In genomic region chr1:85277027-85277625, GRCh38 we compare ENCODE assay signal across 8 cellular contexts. TPM values are rescaled to one million over a fixed set of nuclear protein-coding genes. Genes with fewer than 3 reads are reported as not detected.
DNase-seq lines count a peak whose midpoint lies in the region; ATAC-seq and TF ChIP-seq lines count a peak whose summit lies in the region.

No MANE protein-coding gene starts in this region.

- H3K27ac Mint-ChIP-seq in HFFc6 = peak overlapping the region; percentile 94
- H3K27ac Mint-ChIP-seq in activated T-helper 1 cell treated with anti-CD3 and anti-CD28 coated beads, Interleukin-12 subunit alpha, Interleukin-12 subunit beta, Interleukin-2, Interleukin-4 antibody, amounts not matched to agents 30 ng/mL and 10 ng/mL and 1 ng/mL, durations not matched to agents 14 hours and 24 hours and 36 hours = peak overlapping the region; percentile 87

- H3K27me3 ChIP-seq in iPS DF 6.9 (ENCODE audit: control insufficient read depth, insufficient read depth, low read length) (no peaks in the 10 kb centered on the region), smooth muscle cell (ENCODE audit: low read depth) (no peaks in the 10 kb centered on the region)

- H3K4me1 ChIP-seq in iPS DF 6.9 (ENCODE audit: control insufficient read depth, insufficient read depth, low read length) (peaks cover 3% of the 10 kb centered on the region; the same call in 1 of the 2 replicates), smooth muscle cell (ENCODE audit: low read depth) (peaks cover 15% of the 10 kb centered on the region)

- H3K27me3 Mint-ChIP-seq in HFFc6 (ENCODE audit: insufficient read depth) = no peaks in the 10 kb centered on the region; the same call in 1 of the 2 replicates
- H3K27me3 Mint-ChIP-seq in activated T-helper 1 cell treated with anti-CD3 and anti-CD28 coated beads, Interleukin-12 subunit alpha, Interleukin-12 subunit beta, Interleukin-2, Interleukin-4 antibody, amounts not matched to agents 30 ng/mL and 10 ng/mL and 1 ng/mL, durations not matched to agents 14 hours and 24 hours and 36 hours (ENCODE audit: insufficient read depth) = peaks cover 18% of the 10 kb centered on the region

- H3K4me2 ChIP-seq in smooth muscle cell = peak overlapping the region; percentile 86

- peaks cover 79% of the 10 kb centered on the region for H3K4me1 Mint-ChIP-seq in HFFc6 (ENCODE audit: low read depth)
- peaks cover 63% of the 10 kb centered on the region for H3K4me1 Mint-ChIP-seq in activated T-helper 1 cell treated with anti-CD3 and anti-CD28 coated beads, Interleukin-12 subunit alpha, Interleukin-12 subunit beta, Interleukin-2, Interleukin-4 antibody, amounts not matched to agents 30 ng/mL and 10 ng/mL and 1 ng/mL, durations not matched to agents 14 hours and 24 hours and 36 hours (ENCODE audit: low read depth)

- TF ChIP-seq CTCF in HFFc6 (IDR thresholded peaks at IDR 0.05) (no peak), smooth muscle cell (IDR thresholded peaks at IDR 0.05; ENCODE audit: borderline replicate concordance, insufficient read depth, poor library complexity, severe bottlenecking) (no peak)

- ATAC-seq in GM19351 (IDR thresholded peaks at IDR 0.05; ENCODE audit: unreplicated experiment) = no peak

- H3K4me3 ChIP-seq in iPS DF 6.9 (ENCODE audit: low read length) = peak overlapping the region; percentile 10; the same call in 1 of the 2 replicates
- peak overlapping the region; percentile 77 for H3K4me3 ChIP-seq in smooth muscle cell

- no peak overlapping the region for H3K27ac ChIP-seq in iPS DF 6.9 (ENCODE audit: low read length)
- peak overlapping the region; percentile 94 for H3K27ac ChIP-seq in smooth muscle cell (ENCODE audit: low read depth)

- H4K20me1 ChIP-seq in smooth muscle cell (ENCODE audit: low read depth) = peaks cover 32% of the 10 kb centered on the region

- H3F3A ChIP-seq in smooth muscle cell (ENCODE audit: low read depth) = peaks cover 17% of the 10 kb centered on the region

- H3K9me3 Mint-ChIP-seq in HFFc6 = no peaks in the 10 kb centered on the region
- no peaks in the 10 kb centered on the region for H3K9me3 Mint-ChIP-seq in activated T-helper 1 cell treated with anti-CD3 and anti-CD28 coated beads, Interleukin-12 subunit alpha, Interleukin-12 subunit beta, Interleukin-2, Interleukin-4 antibody, amounts not matched to agents 30 ng/mL and 10 ng/mL and 1 ng/mL, durations not matched to agents 14 hours and 24 hours and 36 hours

- peaks cover 36% of the 10 kb centered on the region for H3K79me2 ChIP-seq in smooth muscle cell (ENCODE audit: low read depth)

- no CpG with 5 or more reads among the region's 9 CpGs for WGBS in iPS DF 6.9 (ENCODE audit: insufficient coverage, insufficient read length)
- whole genome bisulfite sequencing in smooth muscle cell (ENCODE audit: low lambda C conversion rate) = 83% methylated on average over 9 of the region's 9 CpGs

- intact Hi-C loops in activated T-helper 1 cell treated with anti-CD3 and anti-CD28 coated beads, Interleukin-12 subunit alpha, Interleukin-12 subunit beta, Interleukin-2, Interleukin-4 antibody, amounts not matched to agents 30 ng/mL and 10 ng/mL and 1 ng/mL, durations not matched to agents 14 hours and 24 hours and 36 hours (cut with micrococcal nuclease) = loop anchor here (5.0 to 10.0 kb wide), 6 partner anchors 280 to 1635 kb away; partner anchors contain the start of genes HS2ST1, MCOLN2, ODF2L and SELENOF

- H3K36me3 Mint-ChIP-seq in HFFc6 (ENCODE audit: low read depth) = peaks cover 22% of the 10 kb centered on the region
- peaks cover 21% of the 10 kb centered on the region for H3K36me3 Mint-ChIP-seq in activated T-helper 1 cell treated with anti-CD3 and anti-CD28 coated beads, Interleukin-12 subunit alpha, Interleukin-12 subunit beta, Interleukin-2, Interleukin-4 antibody, amounts not matched to agents 30 ng/mL and 10 ng/mL and 1 ng/mL, durations not matched to agents 14 hours and 24 hours and 36 hours (ENCODE audit: low read depth)

- DNase-seq in HFFc6 = no peak
- DNase-seq in activated T-helper 1 cell treated with anti-CD3 and anti-CD28 coated beads, Interleukin-12 subunit alpha, Interleukin-12 subunit beta, Interleukin-2, Interleukin-4 antibody, amounts not matched to agents 30 ng/mL and 10 ng/mL and 1 ng/mL, durations not matched to agents 14 hours and 24 hours and 36 hours (ENCODE audit: low spot score) = no peak
- DNase-seq in iPS DF 6.9 (ENCODE audit: low read depth, low spot score) = no peak
- DNase-seq in smooth muscle cell (lab: John Stamatoyannopoulos, UW; ENCODE audit: unreplicated experiment) = no peak
- DNase-seq in Kasumi-1 (lab: John Stamatoyannopoulos, UW) = no peak
- DNase-seq in DMS 273 (lab: John Stamatoyannopoulos, UW; ENCODE audit: unreplicated experiment) = no peak
- DNase-seq in NCI-H2196 treated with DMSO at 0.1 percent for 48 hours (lab: John Stamatoyannopoulos, UW; ENCODE audit: unreplicated experiment) = no peak

- no peaks in the 10 kb centered on the region for H3K9me3 ChIP-seq in iPS DF 6.9 (ENCODE audit: control insufficient read depth, insufficient read depth, low read length)
- H3K9me3 ChIP-seq in smooth muscle cell (replicated peaks; ENCODE audit: low read depth) = no peaks in the 10 kb centered on the region

- H3K4me3 Mint-ChIP-seq in HFFc6 = peak overlapping the region; percentile 94
- peak overlapping the region; percentile 88 for H3K4me3 Mint-ChIP-seq in activated T-helper 1 cell treated with anti-CD3 and anti-CD28 coated beads, Interleukin-12 subunit alpha, Interleukin-12 subunit beta, Interleukin-2, Interleukin-4 antibody, amounts not matched to agents 30 ng/mL and 10 ng/mL and 1 ng/mL, durations not matched to agents 14 hours and 24 hours and 36 hours

- H3K36me3 ChIP-seq in iPS DF 6.9 (ENCODE audit: control insufficient read depth, insufficient read depth, low read length) (no peaks in the 10 kb centered on the region), smooth muscle cell (ENCODE audit: low read depth) (no peaks in the 10 kb centered on the region)

- H2AFZ ChIP-seq in smooth muscle cell (ENCODE audit: low read depth) = no peak overlapping the region

- peak overlapping the region; percentile 69 for H3K9ac ChIP-seq in smooth muscle cell (ENCODE audit: low read depth)

RNA-seq across cellular contexts. Expression of gene BCL10, which starts 0.7 kb away (rescaled TPM):
- 10 to 100 TPM; 33.4 to 45.6 (median 39.2) TPM for total RNA-seq in HFFc6 (2021; fragmentation: NEBNext Ultra II Directional; extraction: Animal tissue kit (Norgen Biotek cat#: 25700))
- total RNA-seq in activated T-helper 1 cell treated with anti-CD3 and anti-CD28 coated beads, Interleukin-12 subunit alpha, Interleukin-12 subunit beta, Interleukin-2, Interleukin-4 antibody, amounts not matched to agents 30 ng/mL and 10 ng/mL and 1 ng/mL, durations not matched to agents 14 hours and 24 hours and 36 hours = 25.1 and 28.8 TPM in 2 replicates
- total RNA-seq in smooth muscle cell = 34.3 and 41.4 TPM in 2 replicates
- polyA plus RNA-seq in smooth muscle cell = 21.4 and 27.2 TPM in 2 replicates

RNA-seq across cellular contexts. Expression of gene C1orf52, which starts 17.7 kb away (rescaled TPM):
- 10 to 100 TPM; 20.6 to 26.1 (median 22.7) TPM for total RNA-seq in HFFc6 (2021; fragmentation: NEBNext Ultra II Directional; extraction: Animal tissue kit (Norgen Biotek cat#: 25700))
- 30.9 and 31.6 TPM in 2 replicates for total RNA-seq in activated T-helper 1 cell treated with anti-CD3 and anti-CD28 coated beads, Interleukin-12 subunit alpha, Interleukin-12 subunit beta, Interleukin-2, Interleukin-4 antibody, amounts not matched to agents 30 ng/mL and 10 ng/mL and 1 ng/mL, durations not matched to agents 14 hours and 24 hours and 36 hours
- 30.7 and 39.4 TPM in 2 replicates for total RNA-seq in smooth muscle cell
- 45.0 and 46.4 TPM in 2 replicates for polyA plus RNA-seq in smooth muscle cell
